In genomic region chr4:23891064-23891421, GRCh38 we compare ENCODE assay signal across 14 cellular contexts. TPM values are rescaled to one million over a fixed set of nuclear protein-coding genes. Genes with fewer than 3 reads are reported as not detected.
A peak's percentile ranks its signal among the peaks of the same experiment; 100 is the strongest.
DNase-seq lines count a peak whose midpoint lies in the region; ATAC-seq and TF ChIP-seq lines count a peak whose summit lies in the region.
"Had no signal": no experiment of that assay in that cellular context is flagged by ENCODE, and none has a peak within 500 bp of the region (broad histone marks: within the 10 kb centered on the region; RNA-seq: fewer than 3 reads in every experiment).

No MANE protein-coding gene starts in this region.

- H2AFZ ChIP-seq in GM23338, result no peak overlapping the region

- ATAC-seq in GM23338 (no peak), lower lobe of right lung (no peak), HG02588 (IDR thresholded peaks at IDR 0.05; ENCODE audit: unreplicated experiment) (no peak), T-cell (replicated peaks in 1 of 4) (no peak)

- POLR2A ChIA-PET in T-cell (lab: Charles Lee), result no interaction called here

- peak overlapping the region; percentile 67 for H3K4me2 ChIP-seq in GM23338
- H3K4me2 ChIP-seq in skeletal muscle satellite cell (ENCODE audit: low read length), result peak overlapping the region; percentile 96

- H3K79me2 ChIP-seq in GM23338 (replicated peaks; ENCODE audit: insufficient read depth), result no peaks in the 10 kb centered on the region

- H3K36me3 Mint-ChIP-seq in GM23338 (ENCODE audit: low read depth) (no peaks in the 10 kb centered on the region), T-cell (no peaks in the 10 kb centered on the region)

- H3K27ac Mint-ChIP-seq in GM23338 (no peak overlapping the region), T-cell (no peak overlapping the region)

- H3K9ac ChIP-seq in skeletal muscle satellite cell (ENCODE audit: low read depth, low read length), result no peak overlapping the region

- no peaks in the 10 kb centered on the region for H3K36me3 ChIP-seq in GM23338 (ENCODE audit: insufficient read depth)
- H3K36me3 ChIP-seq in lower lobe of right lung, result no peaks in the 10 kb centered on the region
- H3K36me3 ChIP-seq in skeletal muscle satellite cell (ENCODE audit: insufficient read depth, low read length), result no peaks in the 10 kb centered on the region

- CTCF ChIA-PET in T-cell (lab: Charles Lee), result no interaction called here

- H3K4me1 ChIP-seq in GM23338 (ENCODE audit: insufficient read depth) (peaks cover 43% of the 10 kb centered on the region), lower lobe of right lung (peaks cover 9% of the 10 kb centered on the region), skeletal muscle satellite cell (ENCODE audit: control insufficient read depth, insufficient read depth, low read length) (peaks cover 25% of the 10 kb centered on the region)

- H3K27me3 ChIP-seq in GM23338 (ENCODE audit: insufficient read depth) (no peaks in the 10 kb centered on the region), lower lobe of right lung (ENCODE audit: low read depth) (no peaks in the 10 kb centered on the region), skeletal muscle satellite cell (ENCODE audit: control insufficient read depth, insufficient read depth, low read length) (peaks cover 23% of the 10 kb centered on the region)

- no peaks in the 10 kb centered on the region for H4K20me1 ChIP-seq in GM23338 (replicated peaks; ENCODE audit: insufficient read depth)

- H3K27ac ChIP-seq in GM23338 (ENCODE audit: low read depth) (no peak overlapping the region), caudate nucleus (ENCODE audit: low read depth, low read length) (peak overlapping the region; percentile 84), lower lobe of right lung (peak overlapping the region; percentile 66), substantia nigra (ENCODE audit: low read depth, low read length, poor library complexity, severe bottlenecking) (no peak overlapping the region)

- DNase-seq in GM23338 (ENCODE audit: low spot score) (no peak), caudate nucleus (lab: John Stamatoyannopoulos, UW) (no peak), lower lobe of right lung (no peak), T-cell (no peak), substantia nigra (lab: John Stamatoyannopoulos, UW) (no peak), OCI-M2 (lab: John Stamatoyannopoulos, UW; ENCODE audit: unreplicated experiment) (no peak)
- DNase-seq: activated naive CD4-positive, alpha-beta T cell treated with Interleukin-2 at 50 U/mL for 16 hours; cerebellar nuclear complex; DMS79; NCI-H774; SHP77 had no signal

- H3K4me3 Mint-ChIP-seq in GM23338 (no peak overlapping the region), T-cell (peak overlapping the region in 1 of 3 donors; percentile 61)

- intact Hi-C loops in lower lobe of right lung (cut with DNase I), result no loop called here

- no peaks in the 10 kb centered on the region for H3F3A ChIP-seq in GM23338 (replicated peaks; ENCODE audit: low read depth)

- H3K9me2 ChIP-seq in GM23338 (ENCODE audit: insufficient read depth), result no peaks in the 10 kb centered on the region

- H3K4me3 ChIP-seq in GM23338, result no peak overlapping the region
- H3K4me3 ChIP-seq in lower lobe of right lung, result peak overlapping the region; percentile 56
- H3K4me3 ChIP-seq in skeletal muscle satellite cell (ENCODE audit: low read length), result no peak overlapping the region

- TF ChIP-seq CTCF in GM23338 (conservative IDR thresholded peaks at IDR 0.05; ENCODE audit: low read depth in 2 of 2), result no peak
- no peak for TF ChIP-seq CTCF in lower lobe of right lung (IDR thresholded peaks at IDR 0.05)

- no peaks in the 10 kb centered on the region for H3K9me3 Mint-ChIP-seq in GM23338
- peaks cover 0 to 3% (median 0%) of the 10 kb centered on the region in 3 donors for H3K9me3 Mint-ChIP-seq in T-cell

- H3K4me1 Mint-ChIP-seq in GM23338, result peaks cover 51% of the 10 kb centered on the region
- peaks cover 16 to 28% (median 22%) of the 10 kb centered on the region in 3 donors for H3K4me1 Mint-ChIP-seq in T-cell

- H3K9me3 ChIP-seq in lower lobe of right lung (no peaks in the 10 kb centered on the region), skeletal muscle satellite cell (replicated peaks; ENCODE audit: low read length) (no peaks in the 10 kb centered on the region)

- peaks cover 4% of the 10 kb centered on the region for H3K27me3 Mint-ChIP-seq in GM23338 (ENCODE audit: insufficient read depth, low read depth, poor library complexity)
- H3K27me3 Mint-ChIP-seq in T-cell, result peaks cover 14 to 17% of the 10 kb centered on the region in 2 donors

TF ChIP-seq in GM23338, 12 proteins besides CTCF, POLR2A, EP300 and RAD21 (continues in another document):
- TF ChIP-seq EZH2 (IDR thresholded peaks at IDR 0.05; ENCODE audit: low read depth, unreplicated experiment) (no peak), CREB1 (CRISPR knock-in tag; IDR thresholded peaks at IDR 0.05; ENCODE audit: low read depth) (no peak), REST (IDR thresholded peaks at IDR 0.05; ENCODE audit: unreplicated experiment) (no peak), ZNF114 (CRISPR knock-in tag; IDR thresholded peaks at IDR 0.05) (no peak), NANOG (IDR thresholded peaks at IDR 0.05; ENCODE audit: borderline replicate concordance) (no peak)

RNA-seq across cellular contexts. Expression of gene PPARGC1A, which starts 1.2 kb away (rescaled TPM):
- total RNA-seq in GM23338 (2014; rRNA removed; shearing (Covaris generic)), result 0.54 and 3.3 TPM in 2 replicates
- polyA plus RNA-seq in GM23338 (2016; fragmentation: Nextera tagmentation; extraction: Ambion mirVana), result 0.12 and 0.76 TPM in 2 replicates
- total RNA-seq in lower lobe of right lung (10.5 TPM), T-cell (not detected)
- total RNA-seq in skeletal muscle satellite cell (2012; rRNA removed), result under 0.01 and 0.22 TPM in 2 replicates
- total RNA-seq: activated CD8-positive, alpha-beta memory T cell treated with anti-CD3 and anti-CD28 coated beads for 36 hours had no signal

Comparison
In these comparisons a context has a peak if more than half of its experiments do, and no peak if none do; other contexts are left out.
1. H3K27ac ChIP-seq: peak in caudate nucleus (single experiment) and lower lobe of right lung (single experiment); none in GM23338 (single experiment) and substantia nigra (single experiment).